Comparison of ENCODE assay signal across 18 cellular contexts in genomic region chr1:219459321-219460105, GRCh38.
DNase-seq lines count a peak whose midpoint lies in the region; ATAC-seq and TF ChIP-seq lines count a peak whose summit lies in the region.
"Had no signal": no experiment of that assay in that cellular context is flagged by ENCODE, and none has a peak within 500 bp of the region (broad histone marks: within the 10 kb centered on the region; RNA-seq: fewer than 3 reads in every experiment).

No MANE protein-coding gene starts in this region.

- H3K4me3 ChIP-seq in adipocyte (ENCODE audit: low read length) (peak overlapping the region; percentile 75), suprapubic skin (no peak overlapping the region), right lobe of liver (no peak overlapping the region)
- H3K4me3 ChIP-seq: GM12878 had no signal

- H3K9me3 ChIP-seq in adipocyte (ENCODE audit: control insufficient read depth, low read length) (no peaks in the 10 kb centered on the region), suprapubic skin (no peaks in the 10 kb centered on the region), right lobe of liver (no peaks in the 10 kb centered on the region)

- intact Hi-C loops in right lobe of liver (cut with DNase I), result no loop called here

- DNase-seq in NCI-H2171 treated with DMSO at 0.1 percent for 48 hours (lab: John Stamatoyannopoulos, UW) (peak; percentile 11), NCI-H2171 (lab: John Stamatoyannopoulos, UW) (no peak), adipocyte (ENCODE audit: low read depth) (no peak), myocyte (ENCODE audit: low read depth) (peak; percentile 52), suprapubic skin (ENCODE audit: low spot score in 2 of 2) (no peak), HK-2 (ENCODE audit: unreplicated experiment) (no peak), NCI-H524 treated with DMSO at 0.1 percent for 48 hours (lab: John Stamatoyannopoulos, UW) (no peak), right lobe of liver (no peak)
- DNase-seq: 8988T; activated CD8-positive, alpha-beta T cell treated with anti-CD3 and anti-CD28 coated beads for 36 hours; CD4-positive, CD25-positive, alpha-beta regulatory T cell; head of caudate nucleus; Karpas-422; NCI-H1417; NCI-H446 treated with DMSO at 0.1 percent for 48 hours; posterior cingulate gyrus had no signal

- TF ChIP-seq CTCF in suprapubic skin (IDR thresholded peaks at IDR 0.05), result no peak
- TF ChIP-seq CTCF in right lobe of liver (IDR thresholded peaks at IDR 0.05), result no peak

- H3K36me3 ChIP-seq in adipocyte (ENCODE audit: control insufficient read depth, insufficient read depth, low read length, severe bottlenecking) (no peaks in the 10 kb centered on the region), suprapubic skin (no peaks in the 10 kb centered on the region), right lobe of liver (no peaks in the 10 kb centered on the region)

- ATAC-seq in right lobe of liver, result no peak
- ATAC-seq: activated CD8-positive, alpha-beta T cell treated with anti-CD3 and anti-CD28 coated beads for 36 hours had no signal

- peak overlapping the region; percentile 78 for H3K9ac ChIP-seq in adipocyte (ENCODE audit: low read length)

- no peak for TF ChIP-seq EP300 in suprapubic skin (IDR thresholded peaks at IDR 0.05)

- peaks cover 62% of the 10 kb centered on the region for H3K4me1 ChIP-seq in adipocyte (ENCODE audit: control insufficient read depth, insufficient read depth, low read length)
- H3K4me1 ChIP-seq in suprapubic skin, result peaks cover 47% of the 10 kb centered on the region
- H3K4me1 ChIP-seq in right lobe of liver, result peaks cover 0 to 7% (median 0%) of the 10 kb centered on the region in 4 donors

- 49% methylated on average over 5 of the region's 5 CpGs for WGBS in suprapubic skin
- WGBS in right lobe of liver (ENCODE audit: insufficient coverage, low coverage, low lambda C conversion rate, missing lambda C conversion rate), result 72% methylated on average over 4 of the region's 5 CpGs

- H3K27me3 ChIP-seq in adipocyte (replicated peaks; ENCODE audit: control insufficient read depth, insufficient read depth, low read length) (no peaks in the 10 kb centered on the region), suprapubic skin (no peaks in the 10 kb centered on the region), right lobe of liver (no peaks in the 10 kb centered on the region)

- no peak for TF ChIP-seq POLR2A in suprapubic skin (IDR thresholded peaks at IDR 0.05)
- no peak for TF ChIP-seq POLR2A in right lobe of liver (IDR thresholded peaks at IDR 0.05)

- H3K27ac ChIP-seq in suprapubic skin (peak overlapping the region; percentile 80), right lobe of liver (no peak overlapping the region)
- H3K27ac ChIP-seq: VCaP had no signal

Comparison
In these comparisons a context has a peak if more than half of its experiments do, and no peak if none do; other contexts are left out.
1. DNase-seq: peak in NCI-H2171 treated with DMSO at 0.1 percent for 48 hours (single experiment) and myocyte (single experiment); none in NCI-H2171 (single experiment), adipocyte (single experiment), suprapubic skin (0 of 2), HK-2 (single experiment), NCI-H524 treated with DMSO at 0.1 percent for 48 hours (single experiment) and right lobe of liver (0 of 3).